17 cellular contexts compared by ENCODE assay signal in the genomic region with DNA sequence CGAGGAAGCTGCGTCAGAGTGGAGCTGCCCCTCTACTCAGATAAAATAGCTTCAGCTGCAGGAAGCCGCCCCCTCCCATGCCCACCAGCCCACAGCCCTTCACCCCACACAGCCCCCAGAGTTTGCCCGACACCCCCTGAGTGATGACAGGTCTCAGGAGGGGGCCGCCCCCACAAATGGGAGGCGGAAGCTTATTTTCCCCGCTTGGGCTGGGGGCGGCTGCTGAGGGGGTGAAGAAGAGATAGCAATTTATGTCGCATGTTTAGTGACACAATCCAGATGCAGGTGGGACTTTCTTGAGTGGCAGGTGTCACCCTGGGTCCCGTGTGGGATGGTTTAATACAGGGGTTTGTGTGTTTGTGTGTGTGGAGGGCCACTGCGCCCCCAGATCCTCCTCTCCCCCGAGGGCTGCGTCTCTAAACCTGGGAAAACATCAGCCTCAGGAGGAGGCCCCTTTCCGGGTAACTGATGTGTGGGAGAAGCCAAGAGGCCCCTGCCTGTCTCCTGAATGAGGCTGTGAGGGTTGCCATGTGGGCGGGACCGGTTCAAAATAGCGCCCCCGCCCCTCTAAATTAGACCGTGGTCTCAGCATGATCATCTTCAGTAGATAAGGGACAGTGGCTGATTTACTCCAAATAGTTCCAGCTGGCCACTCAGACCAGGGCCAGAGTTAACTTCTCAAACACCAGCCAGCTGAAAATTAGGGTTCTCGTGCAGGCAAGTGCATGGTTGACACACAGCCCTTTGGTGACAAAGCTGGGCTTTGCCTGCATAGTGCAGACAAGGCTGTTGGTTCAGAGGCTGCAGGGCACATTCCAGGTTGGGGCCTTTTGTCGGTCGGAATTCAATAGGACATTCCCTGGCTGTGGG. TPM values are rescaled to one million over a fixed set of nuclear protein-coding genes. Genes with fewer than 3 reads are reported as not detected.
DNase-seq lines count a peak whose midpoint lies in the region; ATAC-seq and TF ChIP-seq lines count a peak whose summit lies in the region.
"Had no signal": no experiment of that assay in that cellular context is flagged by ENCODE, and none has a peak within 500 bp of the region (broad histone marks: within the 10 kb centered on the region; RNA-seq: fewer than 3 reads in every experiment).

No MANE protein-coding gene starts in this region.

- intact Hi-C loops in sigmoid colon (cut with DNase I): loop anchor here (10.0 kb wide), 1 partner anchor 179 kb away; no protein-coding TSS in a partner anchor

- ATAC-seq in WTC11: peak; percentile 71
- ATAC-seq in HG02798 (IDR thresholded peaks at IDR 0.05; ENCODE audit: poor library complexity, unreplicated experiment): no peak
- no peak for ATAC-seq in GM18502 (IDR thresholded peaks at IDR 0.05; ENCODE audit: poor library complexity, unreplicated experiment)
- ATAC-seq: activated CD4-positive, alpha-beta T cell treated with anti-CD3 and anti-CD28 coated beads for 36 hours; HCT116; stimulated activated naive CD8-positive, alpha-beta T cell treated with anti-CD3 and anti-CD28 coated beads, Interleukin-15, Interleukin-2, amounts not matched to agents 100 U/mL and 50 U/mL, for 24 hours had no signal

- H3K9me3 Mint-ChIP-seq in WTC11: peaks cover 3% of the 10 kb centered on the region; the same call in 1 of the 2 replicates

- H3K27ac ChIP-seq in iPS DF 6.9 (ENCODE audit: low read length): no peak overlapping the region
- H3K27ac ChIP-seq in sigmoid colon: peak overlapping the region; percentile 72 to 82 (median 77)

- no peak for TF ChIP-seq EP300 in sigmoid colon (IDR thresholded peaks at IDR 0.05)

- no peaks in the 10 kb centered on the region for H3K27me3 Mint-ChIP-seq in WTC11 (ENCODE audit: low read depth)
- H3K27me3 Mint-ChIP-seq: activated CD4-positive, alpha-beta T cell treated with anti-CD3 and anti-CD28 coated beads for 36 hours had no signal

- CTCF ChIA-PET in WTC11 (lab: Charles Lee): interaction anchor here (0.6 to 4.2 kb wide), 10 partner anchors 14 to 199 kb away, joined by 3 to 21 read pairs (median 4); a partner anchor contains a TSS

- no peak for TF ChIP-seq CTCF in WTC11 (IDR thresholded peaks at IDR 0.05)
- no peak for TF ChIP-seq CTCF in sigmoid colon (IDR thresholded peaks at IDR 0.05)

- no peaks in the 10 kb centered on the region for H3K36me3 Mint-ChIP-seq in WTC11

- TF ChIP-seq POLR2A in sigmoid colon (IDR thresholded peaks at IDR 0.05): no peak

- no peaks in the 10 kb centered on the region for H3K27me3 ChIP-seq in iPS DF 6.9 (ENCODE audit: control insufficient read depth, insufficient read depth, low read length)
- no peaks in the 10 kb centered on the region for H3K27me3 ChIP-seq in sigmoid colon

- peaks cover 44% of the 10 kb centered on the region for H3K4me1 Mint-ChIP-seq in WTC11
- H3K4me1 Mint-ChIP-seq: activated CD4-positive, alpha-beta T cell treated with anti-CD3 and anti-CD28 coated beads for 36 hours had no signal

- H3K27ac Mint-ChIP-seq in WTC11: no peak overlapping the region
- H3K27ac Mint-ChIP-seq: activated CD4-positive, alpha-beta T cell treated with anti-CD3 and anti-CD28 coated beads for 36 hours had no signal

- no peak overlapping the region for H3K4me3 Mint-ChIP-seq in WTC11
- H3K4me3 Mint-ChIP-seq: activated CD4-positive, alpha-beta T cell treated with anti-CD3 and anti-CD28 coated beads for 36 hours had no signal

- peak; percentile 94 for DNase-seq in ELF-1 (ENCODE audit: low read depth, low spot score)
- DNase-seq in WTC11 (ENCODE audit: low spot score): peak; percentile 41
- DNase-seq in iPS DF 6.9 (ENCODE audit: low read depth, low spot score): peak; percentile 39
- DNase-seq in sigmoid colon: peak; percentile 58
- DNase-seq in activated T-cell treated with anti-CD3 and anti-CD28 coated beads for 4 hours: no peak
- DNase-seq in Kasumi-1 (lab: John Stamatoyannopoulos, UW): no peak
- DNase-seq: activated CD4-positive, alpha-beta T cell treated with anti-CD3 and anti-CD28 coated beads for 36 hours; activated T-cell treated with anti-CD3 and anti-CD28 coated beads, Interleukin-2, amount 50 U/mL, for 48 hours; NCI-H1092; OCI-M1; stimulated activated naive CD8-positive, alpha-beta T cell treated with anti-CD3 and anti-CD28 coated beads, Interleukin-15, Interleukin-2, amounts not matched to agents 100 U/mL and 50 U/mL, for 24 hours had no signal

- POLR2A ChIA-PET in WTC11 (lab: Charles Lee): no interaction called here

- H3K9me3 ChIP-seq in iPS DF 6.9 (ENCODE audit: control insufficient read depth, insufficient read depth, low read length): no peaks in the 10 kb centered on the region
- H3K9me3 ChIP-seq in sigmoid colon: no peaks in the 10 kb centered on the region

- H3K4me3 ChIP-seq in iPS DF 6.9 (ENCODE audit: low read length) (no peak overlapping the region), sigmoid colon (no peak overlapping the region)

- H3K36me3 ChIP-seq in iPS DF 6.9 (ENCODE audit: control insufficient read depth, insufficient read depth, low read length) (no peaks in the 10 kb centered on the region), sigmoid colon (no peaks in the 10 kb centered on the region)

- no CpG with 5 or more reads among the region's 22 CpGs for WGBS in iPS DF 6.9 (ENCODE audit: insufficient coverage, insufficient read length)
- 78 to 82% methylated on average over 22 of the region's 22 CpGs for WGBS in sigmoid colon, 2 donors

- peaks cover 4% of the 10 kb centered on the region for H3K4me1 ChIP-seq in iPS DF 6.9 (ENCODE audit: control insufficient read depth, insufficient read depth, low read length)
- H3K4me1 ChIP-seq in sigmoid colon: peaks cover 0 to 59% (median 48%) of the 10 kb centered on the region in 4 donors

TF ChIP-seq in WTC11, 78 proteins besides CTCF, POLR2A, EP300 and RAD21:
- TF ChIP-seq, protein P1, sequence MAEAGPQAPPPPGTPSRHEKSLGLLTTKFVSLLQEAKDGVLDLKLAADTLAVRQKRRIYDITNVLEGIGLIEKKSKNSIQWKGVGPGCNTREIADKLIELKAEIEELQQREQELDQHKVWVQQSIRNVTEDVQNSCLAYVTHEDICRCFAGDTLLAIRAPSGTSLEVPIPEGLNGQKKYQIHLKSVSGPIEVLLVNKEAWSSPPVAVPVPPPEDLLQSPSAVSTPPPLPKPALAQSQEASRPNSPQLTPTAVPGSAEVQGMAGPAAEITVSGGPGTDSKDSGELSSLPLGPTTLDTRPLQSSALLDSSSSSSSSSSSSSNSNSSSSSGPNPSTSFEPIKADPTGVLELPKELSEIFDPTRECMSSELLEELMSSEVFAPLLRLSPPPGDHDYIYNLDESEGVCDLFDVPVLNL (CRISPR knock-in tag; IDR thresholded peaks at IDR 0.05; ENCODE audit: borderline replicate concordance, low read depth): no peak
- TF ChIP-seq, protein P2, sequence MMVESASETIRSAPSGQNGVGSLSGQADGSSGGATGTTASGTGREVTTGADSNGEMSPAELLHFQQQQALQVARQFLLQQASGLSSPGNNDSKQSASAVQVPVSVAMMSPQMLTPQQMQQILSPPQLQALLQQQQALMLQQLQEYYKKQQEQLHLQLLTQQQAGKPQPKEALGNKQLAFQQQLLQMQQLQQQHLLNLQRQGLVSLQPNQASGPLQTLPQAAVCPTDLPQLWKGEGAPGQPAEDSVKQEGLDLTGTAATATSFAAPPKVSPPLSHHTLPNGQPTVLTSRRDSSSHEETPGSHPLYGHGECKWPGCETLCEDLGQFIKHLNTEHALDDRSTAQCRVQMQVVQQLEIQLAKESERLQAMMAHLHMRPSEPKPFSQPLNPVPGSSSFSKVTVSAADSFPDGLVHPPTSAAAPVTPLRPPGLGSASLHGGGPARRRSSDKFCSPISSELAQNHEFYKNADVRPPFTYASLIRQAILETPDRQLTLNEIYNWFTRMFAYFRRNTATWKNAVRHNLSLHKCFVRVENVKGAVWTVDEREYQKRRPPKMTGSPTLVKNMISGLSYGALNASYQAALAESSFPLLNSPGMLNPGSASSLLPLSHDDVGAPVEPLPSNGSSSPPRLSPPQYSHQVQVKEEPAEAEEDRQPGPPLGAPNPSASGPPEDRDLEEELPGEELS (CRISPR knock-in tag; IDR thresholded peaks at IDR 0.05): no peak
- TF ChIP-seq, protein P3, sequence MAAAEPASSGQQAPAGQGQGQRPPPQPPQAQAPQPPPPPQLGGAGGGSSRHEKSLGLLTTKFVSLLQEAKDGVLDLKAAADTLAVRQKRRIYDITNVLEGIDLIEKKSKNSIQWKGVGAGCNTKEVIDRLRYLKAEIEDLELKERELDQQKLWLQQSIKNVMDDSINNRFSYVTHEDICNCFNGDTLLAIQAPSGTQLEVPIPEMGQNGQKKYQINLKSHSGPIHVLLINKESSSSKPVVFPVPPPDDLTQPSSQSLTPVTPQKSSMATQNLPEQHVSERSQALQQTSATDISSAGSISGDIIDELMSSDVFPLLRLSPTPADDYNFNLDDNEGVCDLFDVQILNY (CRISPR knock-in tag; IDR thresholded peaks at IDR 0.05): no peak
- TF ChIP-seq ELF4 (CRISPR knock-in tag; IDR thresholded peaks at IDR 0.05; ENCODE audit: low read depth): no peak
- no peak for TF ChIP-seq TEAD4 (CRISPR knock-in tag; IDR thresholded peaks at IDR 0.05)

RNA-seq across cellular contexts. Expression of a gene that starts 55.6 kb away (rescaled TPM):
- total RNA-seq in WTC11 (2021): 1.1 to 2.5 TPM (median 1.3 TPM) in 3 replicates
- 10 to 100 TPM in 3 of 4 donors, 1 to 10 TPM in 1; 3.9 to 16.9 (median 13.6) TPM for total RNA-seq in sigmoid colon
- polyA plus RNA-seq in sigmoid colon: 1 to 10 TPM in 1 of 3 donors, under 1 TPM in 2; under 0.01 to 7.2 (median 0.23) TPM
- total RNA-seq: activated CD4-positive, alpha-beta T cell treated with anti-CD3 and anti-CD28 coated beads for 36 hours; astrocyte; Daoy; endothelial cell of umbilical vein had no signal
- polyA plus RNA-seq: endothelial cell of umbilical vein had no signal

Comparison
In these comparisons a context has a peak if more than half of its experiments do, and no peak if none do; other contexts are left out.
1. DNase-seq: peak in ELF-1 (single experiment), WTC11 (single experiment), iPS DF 6.9 (single experiment) and sigmoid colon (single experiment); none in activated T-cell treated with anti-CD3 and anti-CD28 coated beads for 4 hours (single experiment) and Kasumi-1 (0 of 2).